In the genomic region with DNA sequence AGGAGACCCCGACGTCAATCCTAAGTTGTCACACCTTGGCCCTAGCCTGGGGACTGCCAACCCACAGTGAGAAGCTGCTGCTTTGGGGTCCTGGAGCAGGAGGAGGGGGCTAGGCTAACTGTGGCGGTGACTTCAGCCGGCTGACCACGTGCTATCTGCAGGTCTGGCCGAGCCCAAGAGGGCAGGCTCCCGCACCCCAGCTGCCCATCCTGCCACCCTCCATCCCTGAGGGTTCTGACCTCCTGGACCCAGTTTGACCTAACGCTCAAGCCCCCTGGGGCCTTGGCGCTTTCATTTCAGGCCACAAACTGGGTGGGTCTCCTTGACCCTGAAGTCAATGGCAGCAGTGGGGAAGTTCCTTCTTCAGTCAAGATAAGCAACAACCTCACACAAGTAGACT, we compare ENCODE assay signal across 20 cellular contexts. TPM values are rescaled to one million over a fixed set of nuclear protein-coding genes. Genes with fewer than 3 reads are reported as not detected.
DNase-seq lines count a peak whose midpoint lies in the region; ATAC-seq and TF ChIP-seq lines count a peak whose summit lies in the region.
"Had no signal": no experiment of that assay in that cellular context is flagged by ENCODE, and none has a peak within 500 bp of the region (broad histone marks: within the 10 kb centered on the region; RNA-seq: fewer than 3 reads in every experiment).

No MANE protein-coding gene starts in this region.

- no peak overlapping the region for H2BK120ac ChIP-seq in mesenchymal stem cell (ENCODE audit: low read depth, low read length)

- no peak overlapping the region for H3K9ac ChIP-seq in mesenchymal stem cell (ENCODE audit: low read length)

- H3K36me3 ChIP-seq in sigmoid colon, result no peaks in the 10 kb centered on the region
- no peaks in the 10 kb centered on the region for H3K36me3 ChIP-seq in mesenchymal stem cell (ENCODE audit: control insufficient read depth in 1 of 2, insufficient read depth in 2 of 2, low read depth in 1 of 2, low read length in 2 of 2)
- H3K36me3 ChIP-seq: prostate gland had no signal

- no peak overlapping the region for H3K18ac ChIP-seq in mesenchymal stem cell (ENCODE audit: low read depth in 1 of 2, low read length in 2 of 2)

- H2AFZ ChIP-seq in mesenchymal stem cell (ENCODE audit: low read depth, low read length), result no peak overlapping the region

- TF ChIP-seq CTCF in sigmoid colon (IDR thresholded peaks at IDR 0.05), result no peak

- H3K4ac ChIP-seq in mesenchymal stem cell (ENCODE audit: low read depth in 1 of 2, low read length in 2 of 2), result no peak overlapping the region

- no peak overlapping the region for H3K14ac ChIP-seq in mesenchymal stem cell (ENCODE audit: low read length in 2 of 2)

- H3K4me3 ChIP-seq in sigmoid colon, result no peak overlapping the region
- no peak overlapping the region for H3K4me3 ChIP-seq in mesenchymal stem cell (ENCODE audit: insufficient read depth in 1 of 2, low read depth in 1 of 2, low read length in 2 of 2)
- H3K4me3 ChIP-seq: coronary artery, prostate gland had no signal

- no peak overlapping the region for H3K4me2 ChIP-seq in mesenchymal stem cell (ENCODE audit: low read length, poor library complexity, severe bottlenecking)

- intact Hi-C loops in sigmoid colon (cut with DNase I), result no loop called here

- TF ChIP-seq EP300 in sigmoid colon (IDR thresholded peaks at IDR 0.05), result no peak

- peaks cover 0 to 43% (median 28%) of the 10 kb centered on the region in 4 donors for H3K4me1 ChIP-seq in sigmoid colon
- H3K4me1 ChIP-seq in mesenchymal stem cell (ENCODE audit: control insufficient read depth, insufficient read depth, low read depth, low read length), result peaks cover 26% of the 10 kb centered on the region

- 88 to 93% methylated on average over 9 of the region's 9 CpGs for WGBS in sigmoid colon, 2 donors
- WGBS in mesenchymal stem cell, result 94% methylated on average over 9 of the region's 9 CpGs

- no peak overlapping the region for H2BK12ac ChIP-seq in mesenchymal stem cell (ENCODE audit: low read length in 2 of 2)

- H3K27ac ChIP-seq in sigmoid colon, result no peak overlapping the region
- no peak overlapping the region for H3K27ac ChIP-seq in mesenchymal stem cell (ENCODE audit: low read length, poor library complexity, severe bottlenecking)
- H3K27ac ChIP-seq: 22Rv1, coronary artery, prostate gland, VCaP had no signal

- TF ChIP-seq POLR2A in sigmoid colon (IDR thresholded peaks at IDR 0.05), result no peak

- no peak overlapping the region for H2AK5ac ChIP-seq in mesenchymal stem cell (ENCODE audit: low read length, severe bottlenecking)

- H2BK5ac ChIP-seq in mesenchymal stem cell (ENCODE audit: low read depth, low read length, poor library complexity, severe bottlenecking), result no peak overlapping the region

- DNase-seq in NCI-H82 (lab: John Stamatoyannopoulos, UW) (peak; percentile 62), NCI-H82 treated with DMSO at 0.1 percent for 48 hours (lab: John Stamatoyannopoulos, UW; ENCODE audit: unreplicated experiment) (no peak), OCI-M1 (lab: John Stamatoyannopoulos, UW) (peak; percentile 55), islet precursor cell (peak; percentile 37), sigmoid colon (peak; percentile 57), SKM-1 (lab: John Stamatoyannopoulos, UW; ENCODE audit: unreplicated experiment) (no peak), mesenchymal stem cell (no peak)
- DNase-seq: activated CD4-positive, alpha-beta T cell treated with anti-CD3 and anti-CD28 coated beads for 48 hours; effector memory CD8-positive, alpha-beta T cell; hypothalamus; NCI-H1930; NCI-H2227 treated with DMSO at 0.1 percent for 48 hours; trophoblast cell had no signal

- H3K27me3 ChIP-seq in sigmoid colon, result no peaks in the 10 kb centered on the region
- peaks cover 44 to 55% of the 10 kb centered on the region in 2 experiments for H3K27me3 ChIP-seq in mesenchymal stem cell (ENCODE audit: control insufficient read depth in 1 of 2, insufficient read depth in 1 of 2, low read length in 2 of 2)

- ATAC-seq in GM21786 (IDR thresholded peaks at IDR 0.05; ENCODE audit: unreplicated experiment), result no peak
- ATAC-seq: effector memory CD8-positive, alpha-beta T cell; Panc1; stimulated activated effector memory CD8-positive, alpha-beta T cell treated with anti-CD3 and anti-CD28 coated beads, Interleukin-12 subunit alpha, Interleukin-12 subunit beta, amount 100 ng/mL, for 72 hours had no signal

- H3K23ac ChIP-seq in mesenchymal stem cell (ENCODE audit: low read length in 2 of 2), result peak overlapping the region in 1 of 2 experiments; percentile 16

- H2BK15ac ChIP-seq in mesenchymal stem cell (ENCODE audit: low read depth, poor library complexity, severe bottlenecking), result no peak overlapping the region

- no peaks in the 10 kb centered on the region for H3K9me3 ChIP-seq in sigmoid colon
- H3K9me3 ChIP-seq in mesenchymal stem cell (ENCODE audit: control insufficient read depth, low read length), result no peaks in the 10 kb centered on the region
- H3K9me3 ChIP-seq: prostate gland had no signal

- no peak overlapping the region for H4K91ac ChIP-seq in mesenchymal stem cell (ENCODE audit: low read length)

- no peaks in the 10 kb centered on the region for H3K79me1 ChIP-seq in mesenchymal stem cell (replicated peaks; ENCODE audit: low read length, poor library complexity, severe bottlenecking)

- H4K8ac ChIP-seq in mesenchymal stem cell (ENCODE audit: low read length), result no peak overlapping the region

RNA-seq across cellular contexts. Expression of gene HES6, which starts 2.4 kb away (rescaled TPM):
- total RNA-seq in sigmoid colon, result 10 to 100 TPM; 13.2 to 27.3 (median 18.1) TPM
- polyA plus RNA-seq in sigmoid colon, result 10 to 100 TPM; 40.7 to 59.2 (median 52.3) TPM
- 3.5 TPM for polyA plus RNA-seq in mesenchymal stem cell (2013, experiment 1 of 2)
- 2.9 TPM for polyA plus RNA-seq in mesenchymal stem cell (2013, experiment 2 of 2)

RNA-seq across cellular contexts. Expression of gene ILKAP, which starts 33.9 kb away (rescaled TPM):
- 10 to 100 TPM; 32.2 to 57.3 (median 45.3) TPM for total RNA-seq in sigmoid colon
- 10 to 100 TPM; 26.4 to 40.6 (median 28.0) TPM for polyA plus RNA-seq in sigmoid colon
- 19.8 TPM for polyA plus RNA-seq in mesenchymal stem cell (2013, experiment 1 of 2)
- 20.1 TPM for polyA plus RNA-seq in mesenchymal stem cell (2013, experiment 2 of 2)

RNA-seq across cellular contexts. Expression of gene PER2, which starts 51.0 kb away (rescaled TPM):
- 10 to 100 TPM in 1 of 4 donors, 1 to 10 TPM in 3; 7.7 to 11.8 (median 9.2) TPM for total RNA-seq in sigmoid colon
- polyA plus RNA-seq in sigmoid colon, result 1 to 10 TPM; 3.7 to 7.1 (median 4.2) TPM
- 1.1 TPM for polyA plus RNA-seq in mesenchymal stem cell (2013, experiment 1 of 2)
- polyA plus RNA-seq in mesenchymal stem cell (2013, experiment 2 of 2), result 1.1 TPM

Comparison
In these comparisons a context has a peak if more than half of its experiments do, and no peak if none do; other contexts are left out.
1. DNase-seq: peak in NCI-H82 (single experiment), OCI-M1 (single experiment), islet precursor cell (single experiment) and sigmoid colon (single experiment); none in NCI-H82 treated with DMSO at 0.1 percent for 48 hours (single experiment), SKM-1 (single experiment) and mesenchymal stem cell (single experiment).